ENCODE assay signal across 19 cellular contexts in genomic region chr20:52081791-52082190, GRCh38.
DNase-seq lines count a peak whose midpoint lies in the region; ATAC-seq, FAIRE-seq and TF ChIP-seq lines count a peak whose summit lies in the region.
"Had no signal": no experiment of that assay in that cellular context is flagged by ENCODE, and none has a peak within 500 bp of the region (broad histone marks: within the 10 kb centered on the region; RNA-seq: fewer than 3 reads in every experiment).

No MANE protein-coding gene starts in this region.

- H3K79me2 ChIP-seq in HepG2 (ENCODE audit: insufficient read depth, low read length) (no peaks in the 10 kb centered on the region), K562 (ENCODE audit: control insufficient read depth, insufficient read depth, low read length) (no peaks in the 10 kb centered on the region)

- WGBS in HepG2 (ENCODE audit: low lambda C conversion rate) = 67% methylated on average over 2 of the region's 2 CpGs
- 83% methylated on average over 2 of the region's 2 CpGs for WGBS in right lobe of liver (ENCODE audit: insufficient coverage, low coverage, low lambda C conversion rate, missing lambda C conversion rate)
- WGBS in K562 (ENCODE audit: insufficient coverage, low coverage, missing lambda C conversion rate) = 16% methylated on average over 2 of the region's 2 CpGs

- H2AFZ ChIP-seq in HepG2 (ENCODE audit: low read length) = no peak overlapping the region
- no peak overlapping the region for H2AFZ ChIP-seq in K562 (ENCODE audit: low read depth, low read length)
- H2AFZ ChIP-seq: GM23248 had no signal

- H3K27me3 ChIP-seq in HepG2 (ENCODE audit: control insufficient read depth in 1 of 2, insufficient read depth in 2 of 2, low read length in 2 of 2) (no peaks in the 10 kb centered on the region), right lobe of liver (no peaks in the 10 kb centered on the region), K562 (ENCODE audit: control insufficient read depth in 2 of 2, insufficient read depth in 2 of 2, low read length in 2 of 2) (no peaks in the 10 kb centered on the region; a peak in 1 of 5 replicates)
- H3K27me3 ChIP-seq: BLaER1 had no signal

- H3K27ac ChIP-seq in HepG2 (ENCODE audit: extremely low read length, insufficient read depth, low read length) (no peak overlapping the region), right lobe of liver (no peak overlapping the region), K562 (ENCODE audit: extremely low read depth, low read depth, low read length) (no peak overlapping the region), substantia nigra (ENCODE audit: low read depth, low read length, poor library complexity, severe bottlenecking) (no peak overlapping the region)
- H3K27ac ChIP-seq: 22Rv1, A549, BLaER1, GM23248 had no signal

- H3K9me1 ChIP-seq in K562 (ENCODE audit: control insufficient read depth, insufficient read depth, low read length) = no peaks in the 10 kb centered on the region

- peaks cover 10% of the 10 kb centered on the region for H3K9me3 ChIP-seq in HepG2 (ENCODE audit: low read length)
- H3K9me3 ChIP-seq in right lobe of liver = peaks cover 0 to 3% (median 0%) of the 10 kb centered on the region in 4 donors
- no peaks in the 10 kb centered on the region; the same call in 1 of the 2 replicates for H3K9me3 ChIP-seq in K562 (replicated peaks; ENCODE audit: control insufficient read depth, insufficient read depth, low read depth, low read length)

- peaks cover 2% of the 10 kb centered on the region for H3K36me3 Mint-ChIP-seq in natural killer cell

- intact Hi-C loops in HepG2 (cut with micrococcal nuclease; ENCODE audit: unreplicated experiment) (loop anchor here (2.0 kb wide), 1 partner anchor 115 kb away; no protein-coding TSS in a partner anchor), right lobe of liver (cut with DNase I) (loop anchor here in 1 of 2 donors (5.0 kb wide), 1 partner anchor 274 kb away; no protein-coding TSS in a partner anchor), K562 (cut with micrococcal nuclease) (loop anchor here (5.0 kb wide), 2 partner anchors 379 to 709 kb away; no protein-coding TSS in a partner anchor), natural killer cell (cut with micrococcal nuclease) (loop anchor here (5.0 to 10.0 kb wide), 2 partner anchors 49 to 1097 kb away; no protein-coding TSS in a partner anchor)

- no peak for TF ChIP-seq CTCF in HepG2 (CRISPR knock-in tag; IDR thresholded peaks at IDR 0.05)
- TF ChIP-seq CTCF in right lobe of liver (IDR thresholded peaks at IDR 0.05) = no peak
- TF ChIP-seq CTCF in K562 (IDR thresholded peaks at IDR 0.05 in 2 of 3, conservative IDR thresholded peaks at IDR 0.05 in 1 of 3; ENCODE audit: insufficient read depth in 2 of 3, low read depth in 1 of 3, low read length in 3 of 3) = no peak
- no peak for TF ChIP-seq CTCF in natural killer cell (IDR thresholded peaks at IDR 0.05)

- ATAC-seq in HepG2 (no peak), right lobe of liver (no peak), K562 (no peak), natural killer cell (no peak), HG03175 (IDR thresholded peaks at IDR 0.05; ENCODE audit: unreplicated experiment) (no peak)
- ATAC-seq: A549 had no signal

- H3K4me3 ChIP-seq in HepG2 (replicated peaks in 1 of 3; ENCODE audit: insufficient read depth in 1 of 3, low read depth in 2 of 3, low read length in 3 of 3) (no peak overlapping the region), right lobe of liver (no peak overlapping the region), K562 (no peak overlapping the region)
- H3K4me3 ChIP-seq: A549, BLaER1, GM23248, HAP-1 had no signal

- POLR2A ChIA-PET in HepG2 (lab: Yijun Ruan, JAX) (no interaction called here), K562 (lab: Yijun Ruan, JAX) (interaction anchor here (1.1 kb wide), 1 partner anchor 13 kb away, joined by 4 read pairs; no protein-coding TSS in a partner anchor)

- H3K36me3 ChIP-seq in HepG2 (replicated peaks in 1 of 2; ENCODE audit: control insufficient read depth in 1 of 2, insufficient read depth in 2 of 2, low read length in 2 of 2) = no peaks in the 10 kb centered on the region
- no peaks in the 10 kb centered on the region for H3K36me3 ChIP-seq in right lobe of liver
- H3K36me3 ChIP-seq in K562 (ENCODE audit: control insufficient read depth, insufficient read depth, low read length) = no peaks in the 10 kb centered on the region
- H3K36me3 ChIP-seq: HAP-1 had no signal

- in situ Hi-C loops in HepG2 (cut with HindIII; ENCODE audit: extremely low pct_ligation_motif_present, low pct_unique_long_range_greater_than_20kb) = loop anchor here (5.0 to 25.0 kb wide), 4 partner anchors 279 to 1094 kb away; partner anchors contain the start of gene SALL4
- in situ Hi-C loops in K562 (cut with MboI) = loop anchor here (5.0 to 25.0 kb wide), 3 partner anchors 439 to 1094 kb away; no protein-coding TSS in a partner anchor

- H3K27me3 Mint-ChIP-seq in natural killer cell (ENCODE audit: low read depth in 2 of 2) = no peaks in the 10 kb centered on the region
- H3K27me3 Mint-ChIP-seq: CD4-positive, alpha-beta memory T cell had no signal

- CTCF ChIA-PET in HepG2 (lab: Yijun Ruan, JAX; ENCODE audit: low intra/inter-chr PET ratio, low total read pairs) (interaction anchor here (3.0 kb wide), 1 partner anchor 443 kb away, joined by 42 read pairs; no protein-coding TSS in a partner anchor), K562 (lab: Yijun Ruan, JAX; ENCODE audit: low intra/inter-chr PET ratio) (no interaction called here)

- H3K4me1 ChIP-seq in HepG2 (ENCODE audit: insufficient read depth, low read length) = peaks cover 18% of the 10 kb centered on the region; the same call in 1 of the 2 replicates
- H3K4me1 ChIP-seq in right lobe of liver = no peaks in the 10 kb centered on the region
- no peaks in the 10 kb centered on the region; a peak in 1 of 5 replicates for H3K4me1 ChIP-seq in K562 (replicated peaks in 1 of 2; ENCODE audit: control insufficient read depth in 2 of 2, insufficient read depth in 2 of 2, low read length in 2 of 2)

- H3K9me3 Mint-ChIP-seq in natural killer cell = no peaks in the 10 kb centered on the region

- peaks cover 30% of the 10 kb centered on the region in 2 donors for H3K4me1 Mint-ChIP-seq in natural killer cell

- no TSS peak for BruUV-seq in HepG2 (replicated peaks; lab: Mats Ljungman, UMichigan)
- BruUV-seq in K562 (replicated peaks; lab: Mats Ljungman, UMichigan) = no TSS peak

- H3K4me3 Mint-ChIP-seq in natural killer cell = no peak overlapping the region
- H3K4me3 Mint-ChIP-seq: CD14-positive monocyte; CD4-positive, alpha-beta memory T cell had no signal

- H3K27ac Mint-ChIP-seq in natural killer cell = peak overlapping the region; percentile 84 to 87
- H3K27ac Mint-ChIP-seq: CD14-positive monocyte had no signal

- H3K4me2 ChIP-seq in HepG2 (ENCODE audit: low read depth, low read length) (no peak overlapping the region), K562 (ENCODE audit: insufficient read depth, low read length) (no peak overlapping the region)
- H3K4me2 ChIP-seq: A549, BLaER1 had no signal

- TF ChIP-seq RAD21 in HepG2 (CRISPR knock-in tag; IDR thresholded peaks at IDR 0.05) (no peak), K562 (CRISPR knock-in tag; conservative IDR thresholded peaks at IDR 0.05 in 1 of 2, IDR thresholded peaks at IDR 0.05 in 1 of 2) (no peak)

- TF ChIP-seq POLR2A in HepG2 (IDR thresholded peaks at IDR 0.05; ENCODE audit: insufficient read depth in 1 of 2, low read depth in 2 of 2, low read length in 2 of 2) (no peak), right lobe of liver (IDR thresholded peaks at IDR 0.05) (no peak), K562 (conservative IDR thresholded peaks at IDR 0.05) (no peak)

- H3K9ac ChIP-seq in HepG2 (ENCODE audit: insufficient read depth, low read depth, low read length) (no peak overlapping the region), K562 (ENCODE audit: insufficient read depth in 1 of 2, low read depth in 2 of 2, low read length in 2 of 2) (no peak overlapping the region)
- H3K9ac ChIP-seq: BLaER1, GM23248 had no signal

- no peaks in the 10 kb centered on the region for H4K20me1 ChIP-seq in HepG2 (ENCODE audit: insufficient read depth, low read length)
- H4K20me1 ChIP-seq in K562 (replicated peaks; ENCODE audit: control insufficient read depth, insufficient read depth, low read length) = no peaks in the 10 kb centered on the region
- H4K20me1 ChIP-seq: BLaER1 had no signal

- TF ChIP-seq EP300 in HepG2 (IDR thresholded peaks at IDR 0.05; ENCODE audit: low read depth in 2 of 2, low read length in 2 of 2) = no peak
- no peak for TF ChIP-seq EP300 in HepG2 (CRISPR knock-in tag; IDR thresholded peaks at IDR 0.05; ENCODE audit: borderline replicate concordance)
- no peak for TF ChIP-seq EP300 in K562 (IDR thresholded peaks at IDR 0.05; ENCODE audit: low read length)

- DNase-seq in HepG2 (ENCODE audit: low spot score) = no peak
- DNase-seq in right lobe of liver = no peak
- DNase-seq in K562 (ENCODE audit: extremely low read depth in 1 of 4, low spot score in 3 of 4) = no peak
- DNase-seq in natural killer cell = no peak
- DNase-seq in stimulated activated naive CD4-positive, alpha-beta T cell (lab: John Stamatoyannopoulos, UW) = no peak
- DNase-seq in substantia nigra (lab: John Stamatoyannopoulos, UW) = no peak
- DNase-seq in stimulated activated CD4-positive, alpha-beta T cell treated with anti-CD3 and anti-CD28 coated beads, Interleukin-4, amount 100 ng/mL, for 24 hours = no peak
- DNase-seq: Calu3; CD4-positive, alpha-beta memory T cell; DMS79 treated with DMSO at 0.1 percent for 48 hours; GM23248 had no signal

- FAIRE-seq in HepG2 (lab: Jason Lieb, UNC) (no peak), K562 (lab: Jason Lieb, UNC) (no peak)
- FAIRE-seq: A549, GM12891, GM19239 had no signal
